Comparison of ENCODE assay signal across 16 cellular contexts in the genomic region with DNA sequence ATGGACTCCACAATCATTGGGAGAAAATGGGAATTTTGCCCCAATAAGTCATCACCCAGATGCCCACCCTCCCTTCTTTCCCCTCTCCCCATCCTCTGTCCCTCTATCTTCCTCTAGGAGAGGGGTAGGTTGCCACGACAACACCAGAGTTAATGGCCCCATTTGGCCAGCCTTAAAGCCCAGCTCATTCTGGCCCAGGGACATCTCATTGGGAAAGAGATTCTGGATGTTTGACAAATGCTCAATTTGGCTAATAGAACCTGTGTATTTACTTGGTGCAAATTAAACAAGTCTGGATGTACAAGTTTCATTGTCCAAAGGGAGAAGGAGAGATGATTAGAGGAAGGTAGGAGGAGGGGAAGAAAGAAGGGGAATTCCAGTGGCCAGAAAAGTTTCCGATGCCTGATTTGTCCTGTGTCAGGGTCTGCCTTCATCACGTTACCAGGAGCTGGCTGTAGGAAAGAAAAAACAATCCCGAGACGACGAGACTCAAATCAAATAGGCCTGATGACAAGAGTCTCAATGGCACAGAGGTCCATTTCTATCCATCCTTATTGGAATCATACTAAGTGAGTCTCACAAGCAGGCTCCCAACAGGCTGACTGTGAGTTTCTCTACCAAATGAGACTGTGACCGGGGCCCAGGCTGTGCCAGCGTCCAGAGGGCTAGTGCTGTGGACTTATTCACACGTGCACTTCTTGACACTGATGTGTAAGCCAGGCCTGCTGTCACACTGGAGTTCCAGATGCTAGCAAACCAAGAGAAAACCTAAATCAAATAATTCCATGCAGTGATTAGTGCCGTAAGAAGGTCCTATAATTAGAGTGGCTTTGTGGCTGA.
DNase-seq lines count a peak whose midpoint lies in the region; ATAC-seq and TF ChIP-seq lines count a peak whose summit lies in the region.
"Had no signal": no experiment of that assay in that cellular context is flagged by ENCODE, and none has a peak within 500 bp of the region (broad histone marks: within the 10 kb centered on the region; RNA-seq: fewer than 3 reads in every experiment).

No MANE protein-coding gene starts in this region.

- H3K4me1 ChIP-seq in right cardiac atrium (ENCODE audit: control insufficient read depth, insufficient read depth, low read length) (no peaks in the 10 kb centered on the region), smooth muscle cell (ENCODE audit: low read depth) (no peaks in the 10 kb centered on the region)
- H3K4me1 ChIP-seq: HAP-1 had no signal

- H3K27me3 Mint-ChIP-seq in activated CD4-positive, alpha-beta T cell treated with anti-CD3 and anti-CD28 coated beads, Interleukin-2, amount 10 ng/mL, durations not matched to agents 7 days and 5 days, result peaks cover 10% of the 10 kb centered on the region
- H3K27me3 Mint-ChIP-seq in WTC11 (ENCODE audit: low read depth), result no peaks in the 10 kb centered on the region
- H3K27me3 Mint-ChIP-seq: CD4-positive, alpha-beta T cell had no signal

- no peak overlapping the region for H3K9ac ChIP-seq in smooth muscle cell (ENCODE audit: low read depth)

- H3K36me3 ChIP-seq in smooth muscle cell (ENCODE audit: low read depth), result no peaks in the 10 kb centered on the region
- H3K36me3 ChIP-seq: HAP-1 had no signal

- H3K9me3 ChIP-seq in right cardiac atrium (ENCODE audit: control insufficient read depth, low read length) (no peaks in the 10 kb centered on the region), smooth muscle cell (replicated peaks; ENCODE audit: low read depth) (no peaks in the 10 kb centered on the region)
- H3K9me3 ChIP-seq: HAP-1 had no signal

- intact Hi-C loops in Right ventricle myocardium inferior (cut with DNase I), result loop anchor here (5.0 kb wide), 1 partner anchor 147 kb away; no protein-coding TSS in a partner anchor
- intact Hi-C loops in cardiac septum (cut with DNase I), result no loop called here
- intact Hi-C loops in right cardiac atrium (cut with DNase I), result no loop called here

- CTCF ChIA-PET in activated CD4-positive, alpha-beta T cell treated with anti-CD3 and anti-CD28 coated beads, Interleukin-2, amount 10 ng/mL, durations not matched to agents 7 days and 5 days (lab: Charles Lee), result no interaction called here
- CTCF ChIA-PET in WTC11 (lab: Charles Lee), result no interaction called here

- H3K27ac Mint-ChIP-seq in activated CD4-positive, alpha-beta T cell treated with anti-CD3 and anti-CD28 coated beads, Interleukin-2, amount 10 ng/mL, durations not matched to agents 7 days and 5 days, result no peak overlapping the region
- no peak overlapping the region for H3K27ac Mint-ChIP-seq in WTC11
- H3K27ac Mint-ChIP-seq: CD4-positive, alpha-beta T cell had no signal

- H3K9me3 Mint-ChIP-seq in activated CD4-positive, alpha-beta T cell treated with anti-CD3 and anti-CD28 coated beads, Interleukin-2, amount 10 ng/mL, durations not matched to agents 7 days and 5 days, result peaks cover 5% of the 10 kb centered on the region
- H3K9me3 Mint-ChIP-seq in WTC11, result no peaks in the 10 kb centered on the region; the same call in 1 of the 2 replicates
- H3K9me3 Mint-ChIP-seq: CD4-positive, alpha-beta T cell had no signal

- TF ChIP-seq CTCF in smooth muscle cell (IDR thresholded peaks at IDR 0.05; ENCODE audit: borderline replicate concordance, insufficient read depth, poor library complexity, severe bottlenecking), result no peak
- no peak for TF ChIP-seq CTCF in WTC11 (IDR thresholded peaks at IDR 0.05)

- H3K4me3 ChIP-seq in right cardiac atrium (ENCODE audit: low read length), result no peak overlapping the region
- no peak overlapping the region for H3K4me3 ChIP-seq in smooth muscle cell
- H3K4me3 ChIP-seq: HAP-1 had no signal

- H3K4me1 Mint-ChIP-seq in activated CD4-positive, alpha-beta T cell treated with anti-CD3 and anti-CD28 coated beads, Interleukin-2, amount 10 ng/mL, durations not matched to agents 7 days and 5 days, result no peaks in the 10 kb centered on the region
- H3K4me1 Mint-ChIP-seq in WTC11, result no peaks in the 10 kb centered on the region

- no peak overlapping the region for H2AFZ ChIP-seq in smooth muscle cell (ENCODE audit: low read depth)

- no peak overlapping the region for H3K27ac ChIP-seq in right cardiac atrium (ENCODE audit: low read length)
- H3K27ac ChIP-seq in smooth muscle cell (ENCODE audit: low read depth), result peak overlapping the region; percentile 19

- WGBS in right cardiac atrium, result 56% methylated on average over 10 of the region's 10 CpGs
- 60% methylated on average over 10 of the region's 10 CpGs for WGBS in smooth muscle cell (ENCODE audit: low lambda C conversion rate)

- H3K79me2 ChIP-seq in smooth muscle cell (ENCODE audit: low read depth), result no peaks in the 10 kb centered on the region

- no peak overlapping the region for H3K4me2 ChIP-seq in smooth muscle cell

- H3F3A ChIP-seq in smooth muscle cell (ENCODE audit: low read depth), result no peaks in the 10 kb centered on the region

- no peaks in the 10 kb centered on the region for H4K20me1 ChIP-seq in smooth muscle cell (ENCODE audit: low read depth)

- H3K4me3 Mint-ChIP-seq in activated CD4-positive, alpha-beta T cell treated with anti-CD3 and anti-CD28 coated beads, Interleukin-2, amount 10 ng/mL, durations not matched to agents 7 days and 5 days, result no peak overlapping the region
- H3K4me3 Mint-ChIP-seq in WTC11, result no peak overlapping the region
- H3K4me3 Mint-ChIP-seq: CD4-positive, alpha-beta T cell had no signal

- POLR2A ChIA-PET in activated CD4-positive, alpha-beta T cell treated with anti-CD3 and anti-CD28 coated beads, Interleukin-2, amount 10 ng/mL, durations not matched to agents 7 days and 5 days (lab: Charles Lee), result no interaction called here
- POLR2A ChIA-PET in WTC11 (lab: Charles Lee), result no interaction called here

- H3K36me3 Mint-ChIP-seq in activated CD4-positive, alpha-beta T cell treated with anti-CD3 and anti-CD28 coated beads, Interleukin-2, amount 10 ng/mL, durations not matched to agents 7 days and 5 days (ENCODE audit: low read depth), result no peaks in the 10 kb centered on the region
- no peaks in the 10 kb centered on the region for H3K36me3 Mint-ChIP-seq in WTC11

- DNase-seq in Right ventricle myocardium inferior (ENCODE audit: missing footprints), result no peak
- DNase-seq in cardiac septum (ENCODE audit: low spot score), result no peak
- peak; percentile 29 for DNase-seq in RPMI7951 (ENCODE audit: low read depth)
- peak; percentile 49 to 88 (median 87) for DNase-seq in right cardiac atrium
- no peak for DNase-seq in smooth muscle cell (lab: John Stamatoyannopoulos, UW; ENCODE audit: unreplicated experiment)
- DNase-seq in NCI-H128 (lab: John Stamatoyannopoulos, UW; ENCODE audit: unreplicated experiment), result no peak
- no peak for DNase-seq in activated CD4-positive, alpha-beta T cell treated with anti-CD3 and anti-CD28 coated beads, Interleukin-2, amount 10 ng/mL, durations not matched to agents 7 days and 5 days
- no peak for DNase-seq in WTC11 (ENCODE audit: low spot score)
- DNase-seq: CD4-positive, alpha-beta T cell; DMS79; Karpas-422; NCI-H1417 treated with DMSO at 0.1 percent for 48 hours; NCI-H2227 treated with DMSO at 0.1 percent for 48 hours; NCI-H526; SHP77 had no signal

- peak; percentile 92 for ATAC-seq in Right ventricle myocardium inferior
- ATAC-seq in right cardiac atrium, result peak; percentile 69 to 94
- ATAC-seq in WTC11, result no peak

- H3K27me3 ChIP-seq in right cardiac atrium (ENCODE audit: control insufficient read depth, insufficient read depth) (no peaks in the 10 kb centered on the region), smooth muscle cell (ENCODE audit: low read depth) (no peaks in the 10 kb centered on the region)

TF ChIP-seq in WTC11, 78 proteins besides CTCF, POLR2A, EP300 and RAD21 (continues in another document):
- TF ChIP-seq, protein P1, sequence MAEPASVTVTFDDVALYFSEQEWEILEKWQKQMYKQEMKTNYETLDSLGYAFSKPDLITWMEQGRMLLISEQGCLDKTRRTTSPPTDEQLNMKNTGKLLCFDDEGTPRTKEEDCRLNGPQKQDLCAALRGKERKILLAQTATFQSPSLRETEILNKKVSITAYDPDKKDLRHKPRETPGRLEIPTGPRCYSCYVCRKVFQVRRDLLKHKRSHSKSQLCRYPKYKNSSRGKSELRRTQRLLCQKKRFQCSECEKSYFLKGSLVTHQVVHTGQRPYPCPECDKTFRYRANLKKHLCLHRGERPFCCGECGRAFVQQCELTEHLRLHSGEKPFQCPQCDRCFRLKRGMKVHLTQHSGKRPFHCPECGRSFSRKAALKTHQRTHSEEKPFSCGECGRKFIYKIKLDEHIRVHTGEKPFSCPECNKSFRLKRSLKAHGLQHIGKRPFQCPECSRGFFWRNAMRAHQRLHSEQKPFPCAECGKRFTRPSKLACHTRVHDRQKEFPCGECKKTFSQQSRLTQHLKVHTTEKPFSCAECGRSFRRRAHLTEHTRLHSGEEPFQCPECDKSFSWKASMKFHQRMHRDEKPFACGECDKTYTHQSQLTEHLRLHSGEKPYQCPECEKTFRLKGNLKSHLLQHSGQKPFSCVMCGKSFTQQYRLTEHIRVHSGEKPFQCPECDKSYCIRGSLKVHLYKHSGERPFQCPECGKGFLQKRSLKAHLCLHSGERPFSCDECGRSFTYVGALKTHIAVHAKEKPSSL (CRISPR knock-in tag; conservative IDR thresholded peaks at IDR 0.05), result no peak
- no peak for TF ChIP-seq CBFB (CRISPR knock-in tag; IDR thresholded peaks at IDR 0.05; ENCODE audit: low read depth)
- TF ChIP-seq, protein P2, sequence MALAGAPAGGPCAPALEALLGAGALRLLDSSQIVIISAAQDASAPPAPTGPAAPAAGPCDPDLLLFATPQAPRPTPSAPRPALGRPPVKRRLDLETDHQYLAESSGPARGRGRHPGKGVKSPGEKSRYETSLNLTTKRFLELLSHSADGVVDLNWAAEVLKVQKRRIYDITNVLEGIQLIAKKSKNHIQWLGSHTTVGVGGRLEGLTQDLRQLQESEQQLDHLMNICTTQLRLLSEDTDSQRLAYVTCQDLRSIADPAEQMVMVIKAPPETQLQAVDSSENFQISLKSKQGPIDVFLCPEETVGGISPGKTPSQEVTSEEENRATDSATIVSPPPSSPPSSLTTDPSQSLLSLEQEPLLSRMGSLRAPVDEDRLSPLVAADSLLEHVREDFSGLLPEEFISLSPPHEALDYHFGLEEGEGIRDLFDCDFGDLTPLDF (CRISPR knock-in tag; IDR thresholded peaks at IDR 0.05), result no peak
- TF ChIP-seq, protein P3, sequence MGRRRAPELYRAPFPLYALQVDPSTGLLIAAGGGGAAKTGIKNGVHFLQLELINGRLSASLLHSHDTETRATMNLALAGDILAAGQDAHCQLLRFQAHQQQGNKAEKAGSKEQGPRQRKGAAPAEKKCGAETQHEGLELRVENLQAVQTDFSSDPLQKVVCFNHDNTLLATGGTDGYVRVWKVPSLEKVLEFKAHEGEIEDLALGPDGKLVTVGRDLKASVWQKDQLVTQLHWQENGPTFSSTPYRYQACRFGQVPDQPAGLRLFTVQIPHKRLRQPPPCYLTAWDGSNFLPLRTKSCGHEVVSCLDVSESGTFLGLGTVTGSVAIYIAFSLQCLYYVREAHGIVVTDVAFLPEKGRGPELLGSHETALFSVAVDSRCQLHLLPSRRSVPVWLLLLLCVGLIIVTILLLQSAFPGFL (CRISPR knock-in tag; IDR thresholded peaks at IDR 0.05; ENCODE audit: borderline replicate concordance), result no peak

Comparison
In these comparisons a context has a peak if more than half of its experiments do, and no peak if none do; other contexts are left out.
1. DNase-seq: peak in RPMI7951 (single experiment) and right cardiac atrium (3 of 3); none in Right ventricle myocardium inferior (single experiment), cardiac septum (single experiment), smooth muscle cell (single experiment), NCI-H128 (single experiment), activated CD4-positive, alpha-beta T cell treated with anti-CD3 and anti-CD28 coated beads, Interleukin-2, amount 10 ng/mL, durations not matched to agents 7 days and 5 days (single experiment) and WTC11 (single experiment).